8 cellular contexts compared by ENCODE assay signal in the genomic region with DNA sequence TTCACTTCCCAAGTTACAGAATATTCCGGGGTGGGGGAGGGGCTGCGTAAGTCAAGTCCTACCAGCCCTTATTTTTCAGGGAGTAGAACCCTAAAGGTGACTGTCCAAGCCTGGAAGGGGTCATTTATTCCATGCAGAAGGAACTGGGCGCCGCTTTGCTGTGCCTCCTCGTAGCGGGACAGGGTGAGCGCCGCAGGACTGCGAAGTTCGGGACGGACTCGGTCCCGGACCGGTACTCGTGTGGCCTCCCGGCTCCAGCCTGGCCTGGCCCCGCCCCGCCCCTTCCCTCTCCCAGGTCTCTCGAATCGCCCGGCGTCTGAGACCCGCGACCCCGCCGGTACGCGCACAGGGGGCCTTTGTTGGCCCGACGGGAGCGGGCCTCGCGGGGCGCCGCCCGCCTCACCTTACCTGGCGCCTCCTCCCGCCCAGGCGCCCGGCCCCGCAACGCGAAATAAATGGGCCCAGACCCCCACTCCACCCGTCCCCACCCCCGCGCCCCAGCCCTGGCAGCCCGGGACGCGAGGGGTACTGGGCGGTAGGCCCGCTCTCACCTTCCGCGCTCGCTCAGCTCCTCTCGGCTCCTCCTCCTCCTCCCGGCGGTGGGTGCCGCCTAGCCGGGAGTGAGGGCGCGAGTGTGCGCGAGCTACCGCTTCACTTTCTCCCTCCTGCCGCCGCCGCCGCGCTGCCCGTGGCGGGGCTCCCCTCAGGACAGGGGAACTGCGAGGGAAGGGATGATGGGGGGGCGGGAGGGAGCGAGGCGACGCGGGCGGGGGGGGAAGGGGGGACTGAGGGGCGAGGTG. TPM values are rescaled to one million over a fixed set of nuclear protein-coding genes. Genes with fewer than 3 reads are reported as not detected.
DNase-seq lines count a peak whose midpoint lies in the region; ATAC-seq and TF ChIP-seq lines count a peak whose summit lies in the region.

No MANE protein-coding gene starts in this region.

- H3K4me3 ChIP-seq in BJ (ENCODE audit: low read depth, low read length) (peak overlapping the region; percentile 59), left lung (peak overlapping the region; percentile 59 to 64)

- H3K27me3 ChIP-seq in BJ (ENCODE audit: control insufficient read depth, insufficient read depth, low read length) (peaks cover 21% of the 10 kb centered on the region), left lung (peaks cover 0 to 27% of the 10 kb centered on the region in 2 donors)

- intact Hi-C loops in activated B cell treated with CpG ODN at 0.5 μM for 24 hours (cut with micrococcal nuclease), result loop anchor here (5.0 to 10.0 kb wide), 3 partner anchors 164 to 522 kb away; a partner anchor contains a TSS
- intact Hi-C loops in left lung (cut with DNase I), result no loop called here

- CTCF ChIA-PET in BJ (lab: Yijun Ruan, JAX), result interaction anchor here (0.6 kb wide), 1 partner anchor 278 kb away, joined by 3 read pairs; no protein-coding TSS in a partner anchor
- CTCF ChIA-PET in activated B cell treated with CpG ODN at 0.5 μM for 24 hours (lab: Charles Lee), result no interaction called here

- H3K27ac Mint-ChIP-seq in activated B cell treated with CpG ODN at 0.5 μM for 24 hours, result peak overlapping the region; percentile 80

- H3K9me3 Mint-ChIP-seq in activated B cell treated with CpG ODN at 0.5 μM for 24 hours, result no peaks in the 10 kb centered on the region

- no peak for TF ChIP-seq CTCF in BJ (IDR thresholded peaks at IDR 0.05; ENCODE audit: insufficient read depth, low read depth, low read length)
- no peak for TF ChIP-seq CTCF in activated B cell treated with CpG ODN at 0.5 μM for 24 hours (IDR thresholded peaks at IDR 0.05)
- no peak for TF ChIP-seq CTCF in left lung (IDR thresholded peaks at IDR 0.05)

- H3K9me3 ChIP-seq in left lung, result no peaks in the 10 kb centered on the region

- peaks cover 9% of the 10 kb centered on the region for H3K27me3 Mint-ChIP-seq in activated B cell treated with CpG ODN at 0.5 μM for 24 hours

- peaks cover 0 to 17% of the 10 kb centered on the region in 2 donors for H3K4me1 ChIP-seq in left lung

- peaks cover 18% of the 10 kb centered on the region for H3K4me1 Mint-ChIP-seq in activated B cell treated with CpG ODN at 0.5 μM for 24 hours

- ATAC-seq in activated B cell treated with CpG ODN at 0.5 μM for 24 hours (ENCODE audit: low read depth), result peak; percentile 65
- peak; percentile 72 for ATAC-seq in left lung

- peak overlapping the region; percentile 44 to 75 for H3K27ac ChIP-seq in left lung

- peak overlapping the region; percentile 87 for H3K4me3 Mint-ChIP-seq in activated B cell treated with CpG ODN at 0.5 μM for 24 hours

- POLR2A ChIA-PET in BJ (lab: Charles Lee), result interaction anchor here (0.6 kb wide), 1 partner anchor 138 kb away, joined by 4 read pairs; no protein-coding TSS in a partner anchor
- POLR2A ChIA-PET in activated B cell treated with CpG ODN at 0.5 μM for 24 hours (lab: Charles Lee), result interaction anchor here (0.6 to 0.8 kb wide), 3 partner anchors 19 to 166 kb away, joined by 3 to 6 read pairs (median 4); no protein-coding TSS in a partner anchor

- H3K36me3 ChIP-seq in BJ (ENCODE audit: control insufficient read depth, insufficient read depth, low read length) (no peaks in the 10 kb centered on the region), left lung (no peaks in the 10 kb centered on the region)

- peaks cover 3% of the 10 kb centered on the region for H3K36me3 Mint-ChIP-seq in activated B cell treated with CpG ODN at 0.5 μM for 24 hours (ENCODE audit: low read depth)

- DNase-seq in BJ (ENCODE audit: low read depth) (no peak), GM19238 (ENCODE audit: insufficient read length, low spot score) (peak; percentile 45), HuH-7 (ENCODE audit: low spot score) (peak; percentile 34), activated B cell treated with CpG ODN at 0.5 μM for 24 hours (peak; percentile 62), cerebellum (ENCODE audit: low spot score) (peak; percentile 52), left lung (peak; percentile 53 to 92), NK-92 (lab: John Stamatoyannopoulos, UW; ENCODE audit: unreplicated experiment) (no peak)
- DNase-seq in stimulated activated CD4-positive, alpha-beta T cell treated with anti-CD3 and anti-CD28 coated beads, Interleukin-4, amount 100 ng/mL, for 1 hour, result peak; percentile 58

RNA-seq across cellular contexts. Expression of a gene that starts 0.7 kb away (rescaled TPM):
- polyA plus RNA-seq in BJ (2011; rRNA removed), result 62.3 and 66.3 TPM in 2 replicates
- 43.9 and 59.3 TPM in 2 replicates for polyA minus RNA-seq in BJ (2011; rRNA and poly(A)+ RNA removed)
- total RNA-seq in activated B cell treated with CpG ODN at 0.5 μM for 24 hours (20.2 and 21.1 TPM in 2 replicates), cerebellum (109 TPM), left lung (10 to 100 TPM; 32.4 to 42.8 TPM)

Comparison
In these comparisons a context has a peak if more than half of its experiments do, and no peak if none do; other contexts are left out.
1. DNase-seq: peak in GM19238 (single experiment), HuH-7 (single experiment), activated B cell treated with CpG ODN at 0.5 μM for 24 hours (single experiment), cerebellum (single experiment), left lung (2 of 2) and stimulated activated CD4-positive, alpha-beta T cell treated with anti-CD3 and anti-CD28 coated beads, Interleukin-4, amount 100 ng/mL, for 1 hour (single experiment); none in BJ (single experiment) and NK-92 (single experiment).